Comparison of ENCODE assay signal across 6 cellular contexts in genomic region chr9:135179976-135180375, GRCh38.
"Had no signal": no experiment of that assay in that cellular context is flagged by ENCODE, and none has a peak within 500 bp of the region (broad histone marks: within the 10 kb centered on the region; RNA-seq: fewer than 3 reads in every experiment).

No MANE protein-coding gene starts in this region.

- H3K27ac ChIP-seq: HL-60 had no signal

- H2AFZ ChIP-seq: GM23338 had no signal

- ATAC-seq: GM23338, HepG2 had no signal

- DNase-seq: H9, HCEC 1CT, KBM-7 had no signal

- H3K4me2 ChIP-seq: GM23338 had no signal

- H3K4me3 ChIP-seq: GM23338 had no signal
